Comparison of ENCODE assay signal across 1 cellular context in the genomic region with DNA sequence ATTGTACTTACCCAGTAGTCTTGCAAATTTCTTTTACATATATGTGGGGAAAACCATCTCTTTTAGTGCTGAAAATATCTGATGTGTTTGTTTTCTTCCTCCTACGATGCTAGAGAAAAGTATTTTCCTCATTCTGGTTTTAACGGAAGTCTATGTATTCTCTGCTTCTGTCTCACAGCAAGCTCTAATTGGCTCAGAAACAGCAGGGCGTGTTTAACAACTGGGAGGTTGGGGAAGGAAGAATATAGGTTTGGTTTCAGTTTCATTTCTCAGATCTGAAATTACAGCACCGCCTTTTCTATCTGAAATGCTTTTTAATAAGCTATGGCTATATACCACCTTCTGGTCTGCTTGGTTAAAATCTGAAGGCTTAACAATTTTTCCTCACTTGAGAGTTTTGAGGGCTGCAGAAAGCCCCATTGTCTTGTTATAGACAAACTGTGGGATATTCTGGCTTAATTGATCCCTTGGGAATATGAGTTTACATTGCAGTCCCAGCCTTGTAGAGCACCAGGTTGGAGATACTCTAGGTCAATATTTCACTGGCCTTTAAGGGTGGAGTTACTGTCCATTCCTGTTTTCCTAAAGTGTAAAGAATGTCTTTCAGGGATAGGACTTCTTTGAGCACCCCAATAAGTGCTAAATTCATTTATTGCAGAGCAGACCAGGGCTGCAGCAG.
TF ChIP-seq lines count a peak whose summit lies in the region.

Gene SAMD9, minus strand, starts transcription at position 128 of the 679 bp plus-strand sequence. CDS start 11,882 bp downstream, outside the sequence.

TF ChIP-seq in HEK293, 187 proteins besides CTCF, POLR2A, EP300 and RAD21 (continued from another document):
- TF ChIP-seq ZNF280C (tag by site-specific recombination; IDR thresholded peaks at IDR 0.05) (no peak), ZNF624 (tag by site-specific recombination; IDR thresholded peaks at IDR 0.05) (no peak), BCL11A (tag by site-specific recombination; IDR thresholded peaks at IDR 0.05; ENCODE audit: low read depth) (no peak), ZNF510 (tag by site-specific recombination; IDR thresholded peaks at IDR 0.05; ENCODE audit: insufficient replicate concordance) (no peak), ZNF792 (tag by site-specific recombination; IDR thresholded peaks at IDR 0.05) (no peak), ZNF664 (tag by site-specific recombination; IDR thresholded peaks at IDR 0.05) (no peak), GLIS2 (tag by site-specific recombination; IDR thresholded peaks at IDR 0.05) (no peak), ZNF660 (tag by site-specific recombination; IDR thresholded peaks at IDR 0.05) (peak; percentile 14; the same call in 1 of the 2 replicates), ZNF600 (tag by site-specific recombination; IDR thresholded peaks at IDR 0.05) (no peak), ZNF354C (tag by site-specific recombination; IDR thresholded peaks at IDR 0.05; ENCODE audit: borderline replicate concordance, low read depth) (no peak), ZNF10 (tag by site-specific recombination; IDR thresholded peaks at IDR 0.05) (no peak), YY1 (tag by site-specific recombination; IDR thresholded peaks at IDR 0.05) (no peak)
- TF ChIP-seq, protein P1, sequence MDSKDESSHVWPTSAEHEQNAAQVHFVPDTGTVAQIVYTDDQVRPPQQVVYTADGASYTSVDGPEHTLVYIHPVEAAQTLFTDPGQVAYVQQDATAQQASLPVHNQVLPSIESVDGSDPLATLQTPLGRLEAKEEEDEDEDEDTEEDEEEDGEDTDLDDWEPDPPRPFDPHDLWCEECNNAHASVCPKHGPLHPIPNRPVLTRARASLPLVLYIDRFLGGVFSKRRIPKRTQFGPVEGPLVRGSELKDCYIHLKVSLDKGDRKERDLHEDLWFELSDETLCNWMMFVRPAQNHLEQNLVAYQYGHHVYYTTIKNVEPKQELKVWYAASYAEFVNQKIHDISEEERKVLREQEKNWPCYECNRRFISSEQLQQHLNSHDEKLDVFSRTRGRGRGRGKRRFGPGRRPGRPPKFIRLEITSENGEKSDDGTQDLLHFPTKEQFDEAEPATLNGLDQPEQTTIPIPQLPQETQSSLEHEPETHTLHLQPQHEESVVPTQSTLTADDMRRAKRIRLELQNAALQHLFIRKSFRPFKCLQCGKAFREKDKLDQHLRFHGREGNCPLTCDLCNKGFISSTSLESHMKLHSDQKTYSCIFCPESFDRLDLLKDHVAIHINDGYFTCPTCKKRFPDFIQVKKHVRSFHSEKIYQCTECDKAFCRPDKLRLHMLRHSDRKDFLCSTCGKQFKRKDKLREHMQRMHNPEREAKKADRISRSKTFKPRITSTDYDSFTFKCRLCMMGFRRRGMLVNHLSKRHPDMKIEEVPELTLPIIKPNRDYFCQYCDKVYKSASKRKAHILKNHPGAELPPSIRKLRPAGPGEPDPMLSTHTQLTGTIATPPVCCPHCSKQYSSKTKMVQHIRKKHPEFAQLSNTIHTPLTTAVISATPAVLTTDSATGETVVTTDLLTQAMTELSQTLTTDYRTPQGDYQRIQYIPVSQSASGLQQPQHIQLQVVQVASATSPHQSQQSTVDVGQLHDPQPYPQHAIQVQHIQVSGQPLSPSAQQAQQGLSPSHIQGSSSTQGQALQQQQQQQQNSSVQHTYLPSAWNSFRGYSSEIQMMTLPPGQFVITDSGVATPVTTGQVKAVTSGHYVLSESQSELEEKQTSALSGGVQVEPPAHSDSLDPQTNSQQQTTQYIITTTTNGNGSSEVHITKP (tag by site-specific recombination; IDR thresholded peaks at IDR 0.05), result peak; percentile 42; the same call in 1 of the 2 replicates
